Comparison of ENCODE assay signal across 16 cellular contexts in genomic region chr5:88842784-88843183, GRCh38. TPM values are rescaled to one million over a fixed set of nuclear protein-coding genes. Genes with fewer than 3 reads are reported as not detected.
DNase-seq lines count a peak whose midpoint lies in the region; ATAC-seq, FAIRE-seq and TF ChIP-seq lines count a peak whose summit lies in the region.
"Had no signal": no experiment of that assay in that cellular context is flagged by ENCODE, and none has a peak within 500 bp of the region (broad histone marks: within the 10 kb centered on the region; RNA-seq: fewer than 3 reads in every experiment).

No MANE protein-coding gene starts in this region.

- peak; percentile 51 for ATAC-seq in K562
- no peak for ATAC-seq in GM19035 (IDR thresholded peaks at IDR 0.05; ENCODE audit: unreplicated experiment)

- no peak for FAIRE-seq in K562 (lab: Jason Lieb, UNC)
- FAIRE-seq: GM18507 had no signal

- H3K9me3 ChIP-seq in K562 (replicated peaks; ENCODE audit: control insufficient read depth, insufficient read depth, low read depth, low read length), result no peaks in the 10 kb centered on the region
- H3K9me3 ChIP-seq: MG63 had no signal

- no peak for TF ChIP-seq RAD21 in K562 (CRISPR knock-in tag; conservative IDR thresholded peaks at IDR 0.05 in 1 of 2, IDR thresholded peaks at IDR 0.05 in 1 of 2)

- no peaks in the 10 kb centered on the region for H3K9me1 ChIP-seq in K562 (ENCODE audit: control insufficient read depth, insufficient read depth, low read length)

- H3K79me2 ChIP-seq in K562 (ENCODE audit: control insufficient read depth, insufficient read depth, low read length), result peaks cover 26% of the 10 kb centered on the region

- TF ChIP-seq EP300 in K562 (IDR thresholded peaks at IDR 0.05; ENCODE audit: low read length), result no peak

- CTCF ChIA-PET in K562 (lab: Yijun Ruan, JAX; ENCODE audit: low intra/inter-chr PET ratio), result no interaction called here

- TF ChIP-seq CTCF in GM12865 (IDR thresholded peaks at IDR 0.05; ENCODE audit: insufficient read depth, low read depth, low read length, missing control alignments) (no peak), K562 (IDR thresholded peaks at IDR 0.05 in 2 of 3, conservative IDR thresholded peaks at IDR 0.05 in 1 of 3; ENCODE audit: insufficient read depth in 2 of 3, low read depth in 1 of 3, low read length in 3 of 3) (no peak), GM13977 (IDR thresholded peaks at IDR 0.05; ENCODE audit: extremely low read depth, insufficient read depth, missing control alignments) (no peak)

- no peak overlapping the region for H3K9ac ChIP-seq in K562 (ENCODE audit: insufficient read depth in 1 of 2, low read depth in 2 of 2, low read length in 2 of 2)

- no peak overlapping the region for H3K4me3 ChIP-seq in GM12865 (ENCODE audit: low read depth, low read length)
- H3K4me3 ChIP-seq in K562, result no peak overlapping the region
- H3K4me3 ChIP-seq: MG63 had no signal

- no peak for TF ChIP-seq POLR2A in K562 (conservative IDR thresholded peaks at IDR 0.05)

- no peaks in the 10 kb centered on the region; a peak in 2 of 5 replicates for H3K4me1 ChIP-seq in K562 (replicated peaks in 1 of 2; ENCODE audit: control insufficient read depth in 2 of 2, insufficient read depth in 2 of 2, low read length in 2 of 2)

- WGBS in K562 (ENCODE audit: insufficient coverage, low coverage, missing lambda C conversion rate), result 48% methylated on average over 4 of the region's 4 CpGs

- no peaks in the 10 kb centered on the region for H3K36me3 ChIP-seq in K562 (ENCODE audit: control insufficient read depth, insufficient read depth, low read length)
- H3K36me3 ChIP-seq: MG63 had no signal

- POLR2A ChIA-PET in K562 (lab: Yijun Ruan, JAX), result no interaction called here

- BruUV-seq in K562 (replicated peaks; lab: Mats Ljungman, UMichigan), result no TSS peak

- no peak overlapping the region for H2AFZ ChIP-seq in K562 (ENCODE audit: low read depth, low read length)

- no peak overlapping the region for H3K27ac ChIP-seq in K562 (ENCODE audit: extremely low read depth, low read depth, low read length)

- in situ Hi-C loops in K562 (cut with MboI) (no loop called here), GM13977 (cut with MboI; ENCODE audit: low pct_unique_long_range_greater_than_20kb, low sequenced_read_pairs, unreplicated experiment) (loop anchor here (25.0 kb wide), 1 partner anchor 1420 kb away; no protein-coding TSS in a partner anchor)

- peak; percentile 44 for DNase-seq in GM12865 (ENCODE audit: low read depth)
- peak; percentile 38 for DNase-seq in LHCN-M2 (ENCODE audit: low read depth)
- peak in 1 of 4 experiments; percentile 9 for DNase-seq in K562 (ENCODE audit: extremely low read depth in 1 of 4, low spot score in 3 of 4)
- DNase-seq in pons (ENCODE audit: low spot score), result peak; percentile 48
- no peak for DNase-seq in H4 (ENCODE audit: low spot score)
- no peak for DNase-seq in GM13977 (ENCODE audit: low spot score)
- DNase-seq in occipital lobe (lab: John Stamatoyannopoulos, UW), result no peak
- DNase-seq: DMS 273 treated with DMSO at 0.1 percent for 48 hours, KG1, MG63, NCI-H1417 treated with DMSO at 0.1 percent for 48 hours, NCI-H2029, NCI-H2171 treated with DMSO at 0.1 percent for 48 hours, NCI-H774 had no signal

- H3K4me2 ChIP-seq in K562 (ENCODE audit: insufficient read depth, low read length), result no peak overlapping the region

- no peaks in the 10 kb centered on the region for H3K27me3 ChIP-seq in K562 (ENCODE audit: control insufficient read depth in 2 of 2, insufficient read depth in 2 of 2, low read length in 2 of 2)
- H3K27me3 ChIP-seq: MG63 had no signal

- no peaks in the 10 kb centered on the region for H4K20me1 ChIP-seq in K562 (replicated peaks; ENCODE audit: control insufficient read depth, insufficient read depth, low read length)

- intact Hi-C loops in K562 (cut with micrococcal nuclease), result no loop called here

TF ChIP-seq in K562, 482 proteins besides CTCF, POLR2A, EP300 and RAD21:
- TF ChIP-seq CBFA2T2 (conservative IDR thresholded peaks at IDR 0.05) (no peak), ZNF75A (CRISPR knock-in tag; IDR thresholded peaks at IDR 0.05) (no peak), SMC3 (conservative IDR thresholded peaks at IDR 0.05; ENCODE audit: insufficient read depth, low read depth, low read length) (no peak), ZNF184 (CRISPR knock-in tag; IDR thresholded peaks at IDR 0.05) (no peak), ZBTB1 (CRISPR knock-in tag; IDR thresholded peaks at IDR 0.05; ENCODE audit: borderline replicate concordance, low read depth) (no peak), ZFPM2 (CRISPR knock-in tag; IDR thresholded peaks at IDR 0.05) (no peak), STAT6 (CRISPR knock-in tag; IDR thresholded peaks at IDR 0.05) (no peak), CBX1 (IDR thresholded peaks at IDR 0.05; ENCODE audit: low read depth) (no peak), HNRNPL (IDR thresholded peaks at IDR 0.05; ENCODE audit: low read depth, low read length) (no peak), GTF2B (IDR thresholded peaks at IDR 0.05; ENCODE audit: extremely low read depth, insufficient read length) (no peak), MYNN (IDR thresholded peaks at IDR 0.05) (no peak), MYNN (CRISPR knock-in tag; IDR thresholded peaks at IDR 0.05) (no peak), ZNF23 (CRISPR knock-in tag; IDR thresholded peaks at IDR 0.05) (no peak), PATZ1 (CRISPR knock-in tag; IDR thresholded peaks at IDR 0.05; ENCODE audit: borderline replicate concordance) (no peak)

RNA-seq across cellular contexts. Expression of gene MEF2C, which starts 40.2 kb away (rescaled TPM):
- 14.5 and 21.5 TPM in 2 replicates for total RNA-seq in LHCN-M2 (2014; rRNA removed)
- polyA plus RNA-seq in LHCN-M2 (2012), result 26.6 TPM
- 52.4 and 139 TPM in 2 replicates for total RNA-seq in K562 (2011; cell fraction: chromatin; rRNA removed; ENCODE audit: low replicate concordance)
- 18.3 and 23.4 TPM in 2 replicates for total RNA-seq in K562 (2011; cell fraction: nucleolus; rRNA removed)
- 41.7 and 68.3 TPM in 2 replicates for total RNA-seq in K562 (2011; cell fraction: nucleoplasm; rRNA removed)
- total RNA-seq in K562 (2014; rRNA removed), result 47.6 and 50.1 TPM in 2 replicates
- 62.4 and 74.7 TPM in 2 replicates for total RNA-seq in K562 (2014; rRNA removed; fragmentation: Illumina TruSeq; extraction: Trizol)
- total RNA-seq in K562 (2015; rRNA removed; fragmentation: Illumina TruSeq; extraction: Trizol), result 52.6 and 58.3 TPM in 2 replicates
- 56.5 and 64.5 TPM in 2 replicates for total RNA-seq in K562 (2021)
- 35.4 and 37.6 TPM in 2 replicates for polyA plus RNA-seq in K562 (2011; rRNA removed)
- 57.3 and 69.3 TPM in 2 replicates for polyA plus RNA-seq in K562 (2011; cell fraction: cytosol; rRNA removed)
- 45.1 and 48.9 TPM in 2 replicates for polyA plus RNA-seq in K562 (2011; cell fraction: nucleus; rRNA removed)
- polyA plus RNA-seq in K562 (2012), result 25.7 and 46.6 TPM in 2 replicates
- polyA plus RNA-seq in K562 (2014; fragmentation: Illumina TruSeq; extraction: Trizol), result 62.3 and 67.8 TPM in 2 replicates
- 10 to 100 TPM; 48.2 to 66.3 TPM for polyA plus RNA-seq in K562 (2014; fragmentation: Nextera tagmentation; extraction: Ambion mirVana)
- polyA plus RNA-seq in K562 (2014; rRNA removed), result 25.1 and 28.8 TPM in 2 replicates
- 181 and 196 TPM in 2 replicates for polyA minus RNA-seq in K562 (2011; rRNA and poly(A)+ RNA removed)
- 45.1 and 47.7 TPM in 2 replicates for polyA minus RNA-seq in K562 (2011; cell fraction: cytosol; rRNA and poly(A)+ RNA removed)
- 97.3 and 153 TPM in 2 replicates for polyA minus RNA-seq in K562 (2011; cell fraction: nucleus; rRNA and poly(A)+ RNA removed)
- total RNA-seq in H4 (2014; rRNA removed; shearing (Covaris generic)), result 7.5 and 8.3 TPM in 2 replicates
- total RNA-seq in occipital lobe, result 2,088 TPM

Comparison
In these comparisons a context has a peak if more than half of its experiments do, and no peak if none do; other contexts are left out.
1. DNase-seq: peak in GM12865 (single experiment), LHCN-M2 (single experiment) and pons (single experiment); none in H4 (single experiment), GM13977 (single experiment) and occipital lobe (single experiment).
2. RNA of gene MEF2C, which starts 40.2 kb away (total RNA-seq): 2,088 TPM in occipital lobe (single experiment); 18.3 to 139 TPM in K562, 14.5 to 21.5 TPM in LHCN-M2 and 7.5 to 8.3 TPM in H4; every median in the first group is over 10 times any median in the second.